In genomic region chr19:343451-343931, GRCh38 we compare ENCODE assay signal across 1 cellular context.
TF ChIP-seq lines count a peak whose summit lies in the region.

No MANE protein-coding gene starts in this region.

TF ChIP-seq in GM12878, 131 proteins besides CTCF, POLR2A, EP300 and RAD21:
- peak; percentile 87 for TF ChIP-seq MLLT1 (IDR thresholded peaks at IDR 0.05)
- no peak for TF ChIP-seq SMC3 (IDR thresholded peaks at IDR 0.05; ENCODE audit: borderline replicate concordance, low read length)
